29 cellular contexts compared by ENCODE assay signal in the genomic region with DNA sequence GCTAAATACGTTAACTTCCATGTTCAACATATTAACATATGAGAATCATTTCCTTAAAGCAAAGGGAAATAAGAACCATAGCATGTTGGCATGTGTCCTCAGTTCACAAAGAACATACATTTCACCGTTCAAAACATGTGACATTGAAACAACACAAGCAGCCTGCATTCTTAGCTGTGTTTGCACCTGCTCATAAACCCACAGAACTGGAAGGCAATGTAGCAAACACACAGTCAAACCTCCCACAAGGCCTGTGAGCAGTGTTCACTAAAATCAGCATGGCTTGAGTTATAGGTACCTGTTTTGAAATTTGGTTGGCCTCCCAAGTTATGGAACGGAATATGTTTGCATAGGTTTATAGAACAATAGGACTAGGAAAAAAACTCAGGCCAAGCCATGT.
"Had no signal": no experiment of that assay in that cellular context is flagged by ENCODE, and none has a peak within 500 bp of the region (broad histone marks: within the 10 kb centered on the region; RNA-seq: fewer than 3 reads in every experiment).

No MANE protein-coding gene starts in this region.

- ATAC-seq: natural killer cell; psoas muscle; right cardiac atrium; right lobe of liver; stimulated activated memory B cell treated with anti-CD40 and anti-IgM and Interleukin-4, amounts not matched to agents 10 μg/mL and 1 μg/mL and 100 μg/mL, for 72 hours; stimulated activated naive CD8-positive, alpha-beta T cell treated with anti-CD3 and anti-CD28 coated beads, Interleukin-15, amount 100 ng/mL, for 72 hours; stimulated activated naive CD8-positive, alpha-beta T cell treated with anti-CD3 and anti-CD28 coated beads, Interleukin-15, Interleukin-2, amounts not matched to agents 100 U/mL and 50 U/mL, for 24 hours; upper lobe of right lung had no signal

- H3K4me3 ChIP-seq: neural progenitor cell, ovary, psoas muscle, right lobe of liver, sigmoid colon, skin epidermis, smooth muscle cell, spleen, suprapubic skin, testis, tibial artery, transverse colon, upper lobe of right lung, uterus had no signal

- H3K36me3 ChIP-seq: neural progenitor cell, ovary, right lobe of liver, sigmoid colon, spleen, suprapubic skin, tibial artery, transverse colon, upper lobe of right lung, uterus had no signal

- H3K4me2 ChIP-seq: neural progenitor cell, smooth muscle cell had no signal

- H3K79me2 ChIP-seq: parathyroid adenoma had no signal

- H2AFZ ChIP-seq: neural progenitor cell, parathyroid adenoma had no signal

- H3K27ac ChIP-seq: neural progenitor cell, ovary, parathyroid adenoma, psoas muscle, right lobe of liver, sigmoid colon, skin epidermis, spleen, suprapubic skin, testis, tibial artery, transverse colon, upper lobe of right lung, uterus had no signal

- DNase-seq: natural killer cell; occipital lobe; ovary; posterior cingulate gyrus; psoas muscle; right cardiac atrium; right lobe of liver; sigmoid colon; spleen; stimulated activated CD4-positive, alpha-beta T cell treated with anti-CD3 and anti-CD28 coated beads, Interleukin-12 subunit alpha, Interleukin-12 subunit beta, amount 100 ng/mL, for 4 hours; stimulated activated CD4-positive, alpha-beta T cell treated with anti-CD3 and anti-CD28 coated beads, Interleukin-1b, Interleukin-23, amount 100 ng/mL, for 48 hours; stimulated activated CD4-positive, alpha-beta T cell treated with anti-CD3 and anti-CD28 coated beads, Interleukin-4, amount 100 ng/mL, for 1 hour; stimulated activated CD4-positive, alpha-beta T cell treated with anti-CD3 and anti-CD28 coated beads, Interleukin-4, amount 100 ng/mL, for 4 hours; stimulated activated CD8-positive, alpha-beta memory T cell treated with anti-CD3 and anti-CD28 coated beads, Interleukin-4, amount 100 ng/mL, for 48 hours; stimulated activated naive CD4-positive, alpha-beta T cell; stimulated activated naive CD8-positive, alpha-beta T cell treated with anti-CD3 and anti-CD28 coated beads, Interleukin-15, amount 100 ng/mL, for 72 hours; stimulated activated naive CD8-positive, alpha-beta T cell treated with anti-CD3 and anti-CD28 coated beads, Interleukin-15, Interleukin-2, amounts not matched to agents 100 U/mL and 50 U/mL, for 24 hours; substantia nigra; testis; tibial artery; transverse colon; upper lobe of right lung; uterus had no signal

- H3K9me3 ChIP-seq: ovary, psoas muscle, right lobe of liver, sigmoid colon, spleen, suprapubic skin, testis, tibial artery, transverse colon, upper lobe of right lung, uterus had no signal

- H3K4me1 ChIP-seq: neural progenitor cell, parathyroid adenoma, psoas muscle, right lobe of liver, sigmoid colon, spleen, suprapubic skin, testis, tibial artery, transverse colon, upper lobe of right lung, uterus had no signal

- H3K9ac ChIP-seq: neural progenitor cell, parathyroid adenoma had no signal

- H3K27me3 ChIP-seq: neural progenitor cell, ovary, right lobe of liver, sigmoid colon, spleen, suprapubic skin, testis, tibial artery, transverse colon, upper lobe of right lung, uterus had no signal
